Comparison of ENCODE assay signal across 13 cellular contexts in genomic region chr3:155782390-155782953, GRCh38. TPM values are rescaled to one million over a fixed set of nuclear protein-coding genes. Genes with fewer than 3 reads are reported as not detected.
DNase-seq lines count a peak whose midpoint lies in the region; ATAC-seq and TF ChIP-seq lines count a peak whose summit lies in the region.
"Had no signal": no experiment of that assay in that cellular context is flagged by ENCODE, and none has a peak within 500 bp of the region (broad histone marks: within the 10 kb centered on the region; RNA-seq: fewer than 3 reads in every experiment).

No MANE protein-coding gene starts in this region.

- intact Hi-C loops in PC-3 (cut with micrococcal nuclease) = no loop called here

- H4K20me1 ChIP-seq in PC-3 (ENCODE audit: low read length) = no peaks in the 10 kb centered on the region

- H3K4me2 ChIP-seq in PC-3 (ENCODE audit: low read length) = no peak overlapping the region

- no TSS peak for BruUV-seq in PC-3 (replicated peaks; lab: Mats Ljungman, UMichigan)

- no peaks in the 10 kb centered on the region; a peak in 1 of 3 replicates for H3K36me3 ChIP-seq in HEK293 (ENCODE audit: control insufficient read depth in 2 of 2, insufficient read depth in 1 of 2, low read length in 2 of 2)
- peaks cover 17% of the 10 kb centered on the region; the same call in 1 of the 2 replicates for H3K36me3 ChIP-seq in PC-3 (ENCODE audit: low read depth, low read length)

- H3K4me1 ChIP-seq in HEK293 (ENCODE audit: control insufficient read depth, insufficient read depth, low read length) (no peaks in the 10 kb centered on the region), PC-3 (ENCODE audit: insufficient read depth, low read length) (no peaks in the 10 kb centered on the region)

- no peak overlapping the region for H2AFZ ChIP-seq in PC-3 (ENCODE audit: low read length)

- DNase-seq in PC-3 (peak; percentile 71), SK-N-DZ (ENCODE audit: low spot score) (no peak)
- DNase-seq in stimulated activated CD4-positive, alpha-beta T cell treated with anti-CD3 and anti-CD28 coated beads, Interleukin-4, amount 100 ng/mL, for 24 hours = no peak
- DNase-seq: C1 segment of cervical spinal cord; Calu3; CD4-positive, alpha-beta memory T cell; COR-L47; DND-41; GOT3 had no signal

- no peaks in the 10 kb centered on the region for H3K27me3 ChIP-seq in PC-3 (ENCODE audit: low read length)

- H3F3A ChIP-seq in PC-3 (ENCODE audit: low read length, unreplicated experiment) = peaks cover 5% of the 10 kb centered on the region

- TF ChIP-seq CTCF in 22Rv1 (IDR thresholded peaks at IDR 0.05) (no peak), HEK293 (tag by site-specific recombination; IDR thresholded peaks at IDR 0.05) (no peak), PC-3 (conservative IDR thresholded peaks at IDR 0.05; ENCODE audit: low read depth, low read length) (no peak)

- CTCF ChIA-PET in HEK293 (lab: Yijun Ruan, JAX) (no interaction called here), PC-3 (lab: Charles Lee) (no interaction called here)

- POLR2A ChIA-PET in HEK293 (lab: Yijun Ruan, JAX) (no interaction called here), PC-3 (lab: Charles Lee; ENCODE audit: unreplicated experiment) (no interaction called here)

- no peak overlapping the region for H3K9ac ChIP-seq in PC-3 (ENCODE audit: low read length)

- H3K27ac ChIP-seq in 22Rv1 (peak overlapping the region; percentile 40), HEK293 (ENCODE audit: extremely low read depth, low read depth, low read length) (no peak overlapping the region), PC-3 (ENCODE audit: low read length) (no peak overlapping the region)

- ATAC-seq in PC-3 = peak; percentile 66
- ATAC-seq in GM21528 (IDR thresholded peaks at IDR 0.05; ENCODE audit: low FRiP score, unreplicated experiment) = no peak

- no peaks in the 10 kb centered on the region for H3K9me3 ChIP-seq in HEK293 (ENCODE audit: control insufficient read depth, insufficient read depth, low read depth, low read length)
- peaks cover 7% of the 10 kb centered on the region; the same call in 1 of the 2 replicates for H3K9me3 ChIP-seq in PC-3 (ENCODE audit: low read length)

- no peaks in the 10 kb centered on the region for H3K9me2 ChIP-seq in PC-3 (replicated peaks; ENCODE audit: low read length)

- H3K4me3 ChIP-seq in HEK293 (ENCODE audit: low read depth, low read length) (no peak overlapping the region), PC-3 (ENCODE audit: low read length) (no peak overlapping the region)
- H3K4me3 ChIP-seq: HAP-1 had no signal

- H3K79me2 ChIP-seq in PC-3 (ENCODE audit: low read length) = no peaks in the 10 kb centered on the region

TF ChIP-seq in HEK293, 187 proteins besides CTCF, POLR2A, EP300 and RAD21:
- TF ChIP-seq ZNF658 (tag by site-specific recombination; IDR thresholded peaks at IDR 0.05) (no peak), ZNF610 (tag by site-specific recombination; IDR thresholded peaks at IDR 0.05; ENCODE audit: borderline replicate concordance) (no peak), ZNF221 (tag by site-specific recombination; IDR thresholded peaks at IDR 0.05; ENCODE audit: borderline replicate concordance) (no peak), ZNF2 (tag by site-specific recombination; IDR thresholded peaks at IDR 0.05) (no peak), ZBTB7A (tag by site-specific recombination; IDR thresholded peaks at IDR 0.05; ENCODE audit: low read depth) (no peak), SETDB1 (IDR thresholded peaks at IDR 0.05; ENCODE audit: insufficient read length, low read length) (peak; percentile 91), ZNF48 (tag by site-specific recombination; IDR thresholded peaks at IDR 0.05) (no peak)
- TF ChIP-seq, protein P1, sequence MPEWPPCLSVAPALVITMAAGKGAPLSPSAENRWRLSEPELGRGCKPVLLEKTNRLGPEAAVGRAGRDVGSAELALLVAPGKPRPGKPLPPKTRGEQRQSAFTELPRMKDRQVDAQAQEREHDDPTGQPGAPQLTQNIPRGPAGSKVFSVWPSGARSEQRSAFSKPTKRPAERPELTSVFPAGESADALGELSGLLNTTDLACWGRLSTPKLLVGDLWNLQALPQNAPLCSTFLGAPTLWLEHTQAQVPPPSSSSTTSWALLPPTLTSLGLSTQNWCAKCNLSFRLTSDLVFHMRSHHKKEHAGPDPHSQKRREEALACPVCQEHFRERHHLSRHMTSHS (tag by site-specific recombination; IDR thresholded peaks at IDR 0.05) = no peak

RNA-seq across cellular contexts. Expression of gene C3orf33, which starts 23.6 kb away (rescaled TPM):
- total RNA-seq in PC-3 (2014; rRNA removed) = 3.5 and 3.6 TPM in 2 replicates
- polyA plus RNA-seq in SK-N-DZ (2014; cell fraction: cytosol; rRNA removed) = 4.0 and 5.7 TPM in 2 replicates
- 0.82 and 3.6 TPM in 2 replicates for polyA plus RNA-seq in SK-N-DZ (2014; cell fraction: nucleus; rRNA removed)

RNA-seq across cellular contexts. Expression of gene PLCH1, which starts 37.6 kb away (rescaled TPM):
- total RNA-seq in PC-3 (2014; rRNA removed) = 4.1 and 4.5 TPM in 2 replicates
- 0.57 and 0.59 TPM in 2 replicates for polyA plus RNA-seq in SK-N-DZ (2014; cell fraction: cytosol; rRNA removed)
- polyA plus RNA-seq in SK-N-DZ (2014; cell fraction: nucleus; rRNA removed) = 0.99 and 1.1 TPM in 2 replicates
- total RNA-seq: CD4-positive, alpha-beta memory T cell had no signal
